Comparison of ENCODE assay signal across 8 cellular contexts in the genomic region with DNA sequence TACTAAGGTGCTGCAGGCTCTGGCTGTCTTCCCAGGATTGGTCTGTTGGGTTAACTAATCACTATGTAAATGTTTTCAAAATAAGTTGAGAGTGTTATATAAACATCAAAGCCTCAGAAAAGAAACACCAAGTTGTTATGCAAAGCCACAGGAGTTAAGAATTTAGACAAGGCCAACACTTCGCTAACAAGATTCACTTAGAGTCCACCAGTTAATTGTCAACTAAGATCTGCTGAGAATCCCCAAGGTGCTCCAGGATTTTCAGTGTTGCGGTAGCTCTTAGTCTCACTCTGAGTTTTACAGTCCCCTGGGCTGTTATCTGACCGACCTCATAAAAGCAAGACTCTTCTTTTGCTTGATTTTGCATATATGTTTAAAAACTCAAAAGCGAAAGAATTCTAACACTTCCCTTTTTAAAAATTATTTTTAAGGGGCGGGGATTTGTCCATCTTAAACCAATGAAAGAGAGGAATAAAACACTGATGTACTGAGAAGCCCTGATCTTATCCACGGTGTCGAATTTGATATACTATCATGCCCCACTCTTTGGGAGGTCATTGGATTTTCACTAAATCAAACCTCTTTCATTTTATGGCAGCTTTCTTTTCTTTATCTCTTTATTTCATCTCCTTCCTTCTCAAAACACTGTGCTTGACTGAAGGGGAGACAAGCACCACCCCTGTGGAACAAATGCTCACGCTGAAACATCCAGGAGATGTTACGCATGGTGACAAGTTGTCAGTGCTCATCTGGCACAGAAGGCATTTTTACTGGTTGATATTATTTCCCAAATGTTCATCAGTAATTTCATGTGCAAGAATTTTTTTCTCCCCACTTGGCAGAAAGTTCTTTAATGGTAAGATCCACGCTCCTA. TPM values are rescaled to one million over a fixed set of nuclear protein-coding genes. Genes with fewer than 3 reads are reported as not detected.
A peak's percentile ranks its signal among the peaks of the same experiment; 100 is the strongest.
DNase-seq lines count a peak whose midpoint lies in the region; ATAC-seq and TF ChIP-seq lines count a peak whose summit lies in the region.

No MANE protein-coding gene starts in this region.

- TF ChIP-seq CTCF in NB4 (IDR thresholded peaks at IDR 0.05; ENCODE audit: low read depth, low read length): no peak
- no peak for TF ChIP-seq CTCF in right lobe of liver (IDR thresholded peaks at IDR 0.05)

- WGBS in right lobe of liver (ENCODE audit: insufficient coverage, low coverage, low lambda C conversion rate, missing lambda C conversion rate): 56% methylated on average over 10 of the region's 10 CpGs

- no peaks in the 10 kb centered on the region for H3K36me3 ChIP-seq in right lobe of liver

- ATAC-seq in GM18520 (IDR thresholded peaks at IDR 0.05; ENCODE audit: unreplicated experiment) (peak; percentile 51), GM21737 (IDR thresholded peaks at IDR 0.05; ENCODE audit: unreplicated experiment) (peak; percentile 72), right lobe of liver (peak; percentile 51 to 58 (median 56))

- H3K4me3 ChIP-seq in NB4 (ENCODE audit: low read depth, low read length) (no peak overlapping the region), right lobe of liver (no peak overlapping the region)

- no peak for TF ChIP-seq POLR2A in NB4 (IDR thresholded peaks at IDR 0.05; ENCODE audit: extremely low read depth, insufficient read length)
- no peak for TF ChIP-seq POLR2A in right lobe of liver (IDR thresholded peaks at IDR 0.05)

- H3K27ac ChIP-seq in right lobe of liver: peak overlapping the region in 1 of 3 donors; percentile 15

- H3K4me1 ChIP-seq in right lobe of liver: peaks cover 0 to 14% (median 5%) of the 10 kb centered on the region in 4 donors

- DNase-seq in NB4 (ENCODE audit: low read depth) (peak; percentile 8), right lobe of liver (no peak), A172 (ENCODE audit: low spot score) (no peak), Ammon's horn (ENCODE audit: low spot score) (no peak), NCI-H2171 (lab: John Stamatoyannopoulos, UW) (no peak)
- no peak for DNase-seq in activated CD4-positive, alpha-beta T cell treated with anti-CD3 and anti-CD28 coated beads for 1 hour

- intact Hi-C loops in right lobe of liver (cut with DNase I): no loop called here

- no peaks in the 10 kb centered on the region for H3K9me3 ChIP-seq in right lobe of liver

- H3K27me3 ChIP-seq in right lobe of liver: no peaks in the 10 kb centered on the region

RNA-seq across cellular contexts. Expression of a gene that starts 7.0 kb away (rescaled TPM):
- 10 to 100 TPM in 1 of 6 experiments, 1 to 10 TPM in 5; 6.4 to 10.9 (median 7.5) TPM for total RNA-seq in right lobe of liver
- total RNA-seq in A172 (2014; rRNA removed; shearing (Covaris generic)): 17.7 and 19.2 TPM in 2 replicates

RNA-seq across cellular contexts. Expression of a gene that starts 47.9 kb away (rescaled TPM):
- total RNA-seq in right lobe of liver: not detected
- total RNA-seq in A172 (2014; rRNA removed; shearing (Covaris generic)): not detected in 2 replicates
